ENCODE assay signal across 1 cellular context in the genomic region with DNA sequence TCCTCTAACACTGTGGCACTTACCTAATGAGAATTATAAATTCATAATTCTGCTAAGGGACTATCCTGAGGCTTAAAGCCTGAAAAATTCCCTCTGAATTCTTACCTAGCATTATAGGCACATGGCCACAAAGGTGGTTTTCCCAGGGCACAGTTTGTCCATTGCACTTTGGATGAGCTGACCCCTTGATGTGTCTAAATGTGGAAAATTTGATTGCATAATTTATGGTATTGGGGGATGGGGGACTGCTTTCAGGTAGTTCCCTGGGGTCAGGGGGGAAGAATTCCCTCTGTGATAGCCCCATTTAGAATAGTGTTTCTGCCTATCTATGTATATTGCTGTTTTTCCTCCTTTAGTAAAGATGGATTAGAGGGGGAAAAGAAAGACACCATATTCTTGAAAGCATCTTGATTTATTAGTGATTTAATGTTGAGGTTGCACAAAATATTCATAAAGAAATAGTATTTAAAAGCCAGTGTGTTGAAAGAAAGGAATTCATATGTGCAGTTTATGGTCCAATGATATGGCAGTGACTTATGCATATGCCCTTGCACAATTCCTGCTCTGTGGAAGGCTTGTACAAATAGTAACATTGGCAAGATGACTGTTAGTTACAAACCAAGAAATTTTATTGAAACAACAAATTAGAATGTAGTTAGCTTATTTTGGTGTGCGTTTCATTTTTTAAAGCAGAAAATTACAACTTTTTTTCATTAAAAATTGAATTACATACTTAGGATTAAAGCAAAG.
TF ChIP-seq lines count a peak whose summit lies in the region.

No MANE protein-coding gene starts in this region.

TF ChIP-seq in IMR-90, 13 proteins besides CTCF, POLR2A, EP300 and RAD21:
- TF ChIP-seq CHD1 (IDR thresholded peaks at IDR 0.05; ENCODE audit: low read depth, low read length): no peak
- peak; percentile 91 for TF ChIP-seq CEBPB (IDR thresholded peaks at IDR 0.05; ENCODE audit: low read depth, low read length)
- 0 out of 2 replicates have a peak, but pooled peaks have one; percentile 15 for TF ChIP-seq MAFK (IDR thresholded peaks at IDR 0.05; ENCODE audit: low read depth, low read length)
